9 cellular contexts compared by ENCODE assay signal in the genomic region with DNA sequence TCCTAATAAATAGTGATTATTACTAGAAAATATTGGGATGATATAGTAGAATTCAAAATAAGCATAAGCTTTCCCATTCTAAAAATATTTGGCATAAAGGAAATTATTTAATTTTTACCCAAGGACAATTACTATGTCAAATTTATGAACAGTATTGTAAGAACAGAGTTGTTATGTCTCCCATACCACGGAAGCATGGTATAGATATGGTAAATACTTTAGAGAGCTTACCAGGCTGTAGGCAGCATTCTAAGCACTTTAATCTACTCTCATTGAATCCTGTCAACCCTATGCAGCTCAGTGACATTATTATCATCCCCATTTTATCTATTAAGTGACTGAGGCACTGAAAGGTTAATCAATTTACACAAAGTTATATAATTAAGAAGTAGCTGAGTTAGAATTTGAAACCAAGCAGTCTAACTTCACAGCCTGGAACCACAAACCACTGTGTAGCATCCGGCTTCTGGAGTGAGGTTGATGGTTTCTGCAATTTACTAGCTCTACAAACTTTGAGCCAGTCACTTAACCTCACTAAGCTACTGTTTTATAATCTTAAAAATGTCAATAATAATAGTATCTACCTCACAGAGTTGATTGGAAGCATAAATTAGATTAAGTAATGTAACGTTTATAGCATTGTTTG.
DNase-seq lines count a peak whose midpoint lies in the region; ATAC-seq, FAIRE-seq and TF ChIP-seq lines count a peak whose summit lies in the region.
"Had no signal": no experiment of that assay in that cellular context is flagged by ENCODE, and none has a peak within 500 bp of the region (broad histone marks: within the 10 kb centered on the region; RNA-seq: fewer than 3 reads in every experiment).

No MANE protein-coding gene starts in this region.

- H3K4me2 ChIP-seq in DND-41 (ENCODE audit: insufficient read depth, low read length) (no peak overlapping the region), GM12878 (ENCODE audit: control insufficient read depth, insufficient read depth) (no peak overlapping the region)

- H3K27ac ChIP-seq in DND-41 (ENCODE audit: low read length) = no peak overlapping the region
- no peak overlapping the region for H3K27ac ChIP-seq in GM12878 (ENCODE audit: control insufficient read depth, insufficient read depth)
- no peak overlapping the region for H3K27ac ChIP-seq in ovary

- TF ChIP-seq EP300 in GM12878 (IDR thresholded peaks at IDR 0.05; ENCODE audit: borderline replicate concordance in 1 of 2, control insufficient read depth in 1 of 2, low read depth in 2 of 2, low read length in 2 of 2) = no peak
- TF ChIP-seq EP300 in ovary (IDR thresholded peaks at IDR 0.05) = no peak

- 100% methylated on average over 3 of the region's 3 CpGs for WGBS in GM12878 (ENCODE audit: insufficient coverage, insufficient replicate concordance, low lambda C conversion rate, missing lambda C conversion rate)
- 80 to 86% (median 80%) methylated on average over 3 of the region's 3 CpGs for WGBS in ovary, 3 donors

- H3K36me3 ChIP-seq in DND-41 (ENCODE audit: insufficient read depth, low read length) (peaks cover 33% of the 10 kb centered on the region), GM12878 (ENCODE audit: control insufficient read depth in 2 of 2, insufficient read depth in 2 of 2, low read length in 1 of 2) (no peaks in the 10 kb centered on the region), ovary (no peaks in the 10 kb centered on the region)

- FAIRE-seq in GM12878 (lab: Jason Lieb, UNC) = no peak

- POLR2A ChIA-PET in GM12878 (lab: Charles Lee) = interaction anchor here (0.6 kb wide), 1 partner anchor 22 kb away, joined by 3 read pairs; no protein-coding TSS in a partner anchor

- peak; percentile 69 for ATAC-seq in DND-41 (ENCODE audit: insufficient read depth, low read depth)
- peak; percentile 82 for ATAC-seq in GM21423 (IDR thresholded peaks at IDR 0.05; ENCODE audit: unreplicated experiment)
- no peak for ATAC-seq in GM12878

- H2AFZ ChIP-seq in DND-41 (ENCODE audit: low read depth, low read length) (no peak overlapping the region), GM12878 (ENCODE audit: control insufficient read depth, low read depth, low read length) (no peak overlapping the region)

- TF ChIP-seq CTCF in DND-41 (IDR thresholded peaks at IDR 0.05; ENCODE audit: borderline replicate concordance, extremely low read depth, low read length, poor library complexity, severe bottlenecking) (no peak), GM12878 (IDR thresholded peaks at IDR 0.05 in 2 of 3, conservative IDR thresholded peaks at IDR 0.05 in 1 of 3; ENCODE audit: control insufficient read depth in 2 of 3, extremely low read depth in 1 of 3, insufficient read depth in 1 of 3, low read depth in 3 of 3, low read length in 3 of 3) (no peak), ovary (IDR thresholded peaks at IDR 0.05) (no peak)

- H3K4me1 ChIP-seq in DND-41 (ENCODE audit: insufficient read depth, low read length) (no peaks in the 10 kb centered on the region), GM12878 (ENCODE audit: control insufficient read depth, insufficient read depth, low read length) (no peaks in the 10 kb centered on the region), ovary (ENCODE audit: insufficient read depth) (no peaks in the 10 kb centered on the region)

- no peak for TF ChIP-seq RAD21 in GM12878 (IDR thresholded peaks at IDR 0.05; ENCODE audit: insufficient read depth, low read depth, low read length)

- H3K27me3 ChIP-seq in DND-41 (ENCODE audit: insufficient read depth, low read length, poor library complexity) = no peaks in the 10 kb centered on the region
- no peaks in the 10 kb centered on the region for H3K27me3 ChIP-seq in GM12878 (replicated peaks in 1 of 2; ENCODE audit: control insufficient read depth in 2 of 2, insufficient read depth in 2 of 2, low read length in 1 of 2)
- no peaks in the 10 kb centered on the region for H3K27me3 ChIP-seq in ovary

- no TSS peak for BruUV-seq in GM12878 (replicated peaks; lab: Mats Ljungman, UMichigan)

- SMC1A ChIA-PET in GM12878 (lab: Charles Lee; ENCODE audit: uncharacterized antibody, unreplicated experiment) = interaction anchor here (0.6 to 1.5 kb wide), 4 partner anchors 9 to 29 kb away, joined by 3 to 7 read pairs (median 4); no protein-coding TSS in a partner anchor

- RAD21 ChIA-PET in GM12878 (lab: Charles Lee; ENCODE audit: unreplicated experiment) = no interaction called here

- CTCF ChIA-PET in GM12878 (lab: Yijun Ruan, JAX) = interaction anchor here (1.3 kb wide), 1 partner anchor 169 kb away, joined by 5 read pairs; no protein-coding TSS in a partner anchor

- H3K9me3 ChIP-seq in DND-41 (ENCODE audit: insufficient read depth, low read length, severe bottlenecking) (no peaks in the 10 kb centered on the region), GM12878 (replicated peaks; ENCODE audit: control insufficient read depth, insufficient read depth, low read length) (no peaks in the 10 kb centered on the region), ovary (no peaks in the 10 kb centered on the region)

- intact Hi-C loops in GM12878 (cut with micrococcal nuclease; ENCODE audit: unreplicated experiment) (no loop called here), ovary (cut with DNase I) (no loop called here)

- H4K20me1 ChIP-seq in DND-41 (ENCODE audit: insufficient read depth, low read length) (no peaks in the 10 kb centered on the region), GM12878 (ENCODE audit: control insufficient read depth, insufficient read depth) (no peaks in the 10 kb centered on the region)

- DNase-seq in DND-41 (no peak), KBM-7 (peak; percentile 27), GM12878 (ENCODE audit: low read depth, low spot score) (no peak), ovary (no peak), AML-193 (lab: John Stamatoyannopoulos, UW) (no peak), DMS79 (lab: John Stamatoyannopoulos, UW) (no peak), NCI-H345 treated with DMSO at 0.1 percent for 48 hours (lab: John Stamatoyannopoulos, UW; ENCODE audit: unreplicated experiment) (no peak)
- DNase-seq: Karpas-422 had no signal

- in situ Hi-C loops in KBM-7 (cut with MboI; ENCODE audit: low pct_unique_long_range_greater_than_20kb, low sequenced_read_pairs) = no loop called here
- in situ Hi-C loops in GM12878 (cut with MboI) = no loop called here

- H3K79me2 ChIP-seq in DND-41 (ENCODE audit: insufficient read depth, low read length) = no peaks in the 10 kb centered on the region
- no peaks in the 10 kb centered on the region for H3K79me2 ChIP-seq in GM12878 (ENCODE audit: control insufficient read depth, insufficient read depth, low read length)

- no peak overlapping the region for H3K9ac ChIP-seq in DND-41 (ENCODE audit: low read depth, low read length)
- H3K9ac ChIP-seq in GM12878 (ENCODE audit: control insufficient read depth, insufficient read depth, low read length) = no peak overlapping the region

- H3K4me3 ChIP-seq in DND-41 (ENCODE audit: low read depth in 1 of 2, low read length in 2 of 2) (no peak overlapping the region), GM12878 (no peak overlapping the region), ovary (no peak overlapping the region)

- no peak for TF ChIP-seq POLR2A in GM12878 (IDR thresholded peaks at IDR 0.05; ENCODE audit: low read depth, low read length)
- TF ChIP-seq POLR2A in ovary (IDR thresholded peaks at IDR 0.05) = no peak

TF ChIP-seq in GM12878, 131 proteins besides CTCF, POLR2A, EP300 and RAD21:
- TF ChIP-seq CBX5 (IDR thresholded peaks at IDR 0.05; ENCODE audit: low read depth) (no peak), RUNX3 (IDR thresholded peaks at IDR 0.05; ENCODE audit: low read length) (peak; percentile 34; the same call in 1 of the 2 replicates)
